Comparison of ENCODE assay signal across 17 cellular contexts in the genomic region with DNA sequence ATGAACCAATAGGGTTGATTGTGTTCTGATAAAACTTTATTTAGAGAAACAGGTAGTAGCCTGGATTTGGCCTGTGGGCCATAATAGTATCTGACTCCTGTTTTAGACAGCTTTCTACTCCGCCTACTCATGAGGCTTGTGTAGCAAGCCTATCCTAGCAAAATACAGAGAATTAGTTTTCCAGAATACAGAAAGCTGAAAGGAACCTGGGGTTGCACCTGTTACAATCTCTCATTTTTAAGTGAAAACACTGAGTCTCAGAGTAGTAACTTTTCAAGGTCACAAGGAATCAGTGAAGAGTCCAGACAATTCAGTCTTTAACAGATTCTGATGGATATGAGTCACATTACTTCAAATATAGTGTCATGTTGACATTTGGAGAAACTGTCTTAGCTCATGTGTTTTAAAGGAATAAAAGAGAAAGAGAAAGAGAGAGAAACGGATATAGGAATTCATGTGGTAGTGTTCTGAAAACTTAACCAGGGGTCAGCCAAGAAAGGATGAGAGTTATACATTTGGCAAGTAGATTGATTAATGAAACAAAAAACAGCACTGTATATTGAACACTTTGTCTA. TPM values are rescaled to one million over a fixed set of nuclear protein-coding genes. Genes with fewer than 3 reads are reported as not detected.
DNase-seq lines count a peak whose midpoint lies in the region; ATAC-seq, FAIRE-seq and TF ChIP-seq lines count a peak whose summit lies in the region.
"Had no signal": no experiment of that assay in that cellular context is flagged by ENCODE, and none has a peak within 500 bp of the region (broad histone marks: within the 10 kb centered on the region; RNA-seq: fewer than 3 reads in every experiment).

No MANE protein-coding gene starts in this region.

- peak overlapping the region; percentile 17; the same call in 1 of the 3 replicates for H2BK15ac ChIP-seq in IMR-90 (ENCODE audit: low read depth, low read length)

- H3K4me1 ChIP-seq in IMR-90 (ENCODE audit: control insufficient read depth, insufficient read depth, low read length) (peaks cover 19% of the 10 kb centered on the region), K562 (replicated peaks in 1 of 2; ENCODE audit: control insufficient read depth in 2 of 2, insufficient read depth in 2 of 2, low read length in 2 of 2) (peaks cover 0 to 4% of the 10 kb centered on the region in 2 experiments; a peak in 1 of 5 replicates), skeletal muscle satellite cell (ENCODE audit: control insufficient read depth, insufficient read depth, low read length) (peaks cover 42% of the 10 kb centered on the region), tibial nerve (peaks cover 0 to 9% (median 0%) of the 10 kb centered on the region in 4 donors)
- H3K4me1 ChIP-seq: ascending aorta, gastroesophageal sphincter had no signal

- no peaks in the 10 kb centered on the region for H4K20me1 ChIP-seq in IMR-90 (ENCODE audit: insufficient read depth, low read length)
- no peaks in the 10 kb centered on the region for H4K20me1 ChIP-seq in K562 (replicated peaks; ENCODE audit: control insufficient read depth, insufficient read depth, low read length)

- dilution Hi-C loops in IMR-90 (cut with HindIII; ENCODE audit: low sequenced_read_pairs, unreplicated experiment), result no loop called here

- peak overlapping the region; percentile 54; the same call in 1 of the 2 replicates for H3K4me2 ChIP-seq in IMR-90 (ENCODE audit: low read depth, low read length)
- no peak overlapping the region for H3K4me2 ChIP-seq in K562 (ENCODE audit: insufficient read depth, low read length)
- H3K4me2 ChIP-seq in skeletal muscle satellite cell (ENCODE audit: low read length), result peak overlapping the region; percentile 31

- WGBS in IMR-90 (ENCODE audit: extremely low coverage in 2 of 2, insufficient read length in 1 of 2), 2 experiments, result no CpG with 5 or more reads among the region's 2 CpGs
- 26% methylated on average over 2 of the region's 2 CpGs for WGBS in K562 (ENCODE audit: insufficient coverage, low coverage, missing lambda C conversion rate)
- 59 to 64% methylated on average over 2 of the region's 2 CpGs for WGBS in tibial nerve, 2 donors

- TF ChIP-seq POLR2A in IMR-90 (IDR thresholded peaks at IDR 0.05; ENCODE audit: low read depth, low read length), result no peak
- TF ChIP-seq POLR2A in K562 (conservative IDR thresholded peaks at IDR 0.05), result no peak
- no peak for TF ChIP-seq POLR2A in tibial nerve (IDR thresholded peaks at IDR 0.05)
- no peak for TF ChIP-seq POLR2A in erythroblast (IDR thresholded peaks at IDR 0.05; ENCODE audit: low read length)

- no peaks in the 10 kb centered on the region for H3K79me2 ChIP-seq in K562 (ENCODE audit: control insufficient read depth, insufficient read depth, low read length)

- no peak overlapping the region for H2AK9ac ChIP-seq in IMR-90 (replicated peaks; ENCODE audit: low read depth, low read length, poor library complexity)

- peaks cover 0 to 7% of the 10 kb centered on the region in 2 experiments; a peak in 1 of 4 replicates for H3K79me1 ChIP-seq in IMR-90 (ENCODE audit: low read depth in 1 of 2, low read length in 2 of 2)

- H2BK120ac ChIP-seq in IMR-90 (ENCODE audit: low read depth, low read length), result peak overlapping the region; percentile 23

- in situ Hi-C loops in IMR-90 (cut with MboI; ENCODE audit: low sequenced_read_pairs), result no loop called here
- in situ Hi-C loops in K562 (cut with MboI), result loop anchor here (25.0 kb wide), 1 partner anchor 1459 kb away; a partner anchor contains a TSS

- ATAC-seq in IMR-90 (ENCODE audit: low read depth), result peak; percentile 20
- ATAC-seq in K562, result no peak
- no peak for ATAC-seq in activated CD4-positive, CD25-positive, alpha-beta regulatory T cell treated with anti-CD3 and anti-CD28 coated beads, Interleukin-2, amount 50 U/mL, for 24 hours
- ATAC-seq in HG03196 (IDR thresholded peaks at IDR 0.05; ENCODE audit: unreplicated experiment), result no peak
- ATAC-seq: gastroesophageal sphincter; left cardiac atrium; stimulated activated memory B cell treated with anti-CD40 and anti-IgM and Interleukin-4, amounts not matched to agents 10 μg/mL and 1 μg/mL and 100 μg/mL, for 72 hours had no signal

- H3K18ac ChIP-seq in IMR-90 (ENCODE audit: low read depth, low read length), result no peak overlapping the region

- H3K27me3 ChIP-seq in IMR-90 (ENCODE audit: control insufficient read depth, insufficient read depth, low read length), result no peaks in the 10 kb centered on the region
- no peaks in the 10 kb centered on the region for H3K27me3 ChIP-seq in K562 (ENCODE audit: control insufficient read depth in 2 of 2, insufficient read depth in 2 of 2, low read length in 2 of 2)
- H3K27me3 ChIP-seq in skeletal muscle satellite cell (ENCODE audit: control insufficient read depth, insufficient read depth, low read length), result peaks cover 6% of the 10 kb centered on the region
- H3K27me3 ChIP-seq in tibial nerve, result no peaks in the 10 kb centered on the region
- H3K27me3 ChIP-seq: ascending aorta, gastroesophageal sphincter had no signal

- H3K23ac ChIP-seq in IMR-90 (ENCODE audit: low read depth, low read length), result no peak overlapping the region

- no peak for TF ChIP-seq CTCF in IMR-90 (conservative IDR thresholded peaks at IDR 0.05; ENCODE audit: low read depth, low read length)
- TF ChIP-seq CTCF in K562 (IDR thresholded peaks at IDR 0.05 in 2 of 3, conservative IDR thresholded peaks at IDR 0.05 in 1 of 3; ENCODE audit: insufficient read depth in 2 of 3, low read depth in 1 of 3, low read length in 3 of 3), result no peak
- TF ChIP-seq CTCF in tibial nerve (IDR thresholded peaks at IDR 0.05), result no peak

- H2AFZ ChIP-seq in IMR-90 (replicated peaks; ENCODE audit: low read length, poor library complexity) (no peak overlapping the region), K562 (ENCODE audit: low read depth, low read length) (no peak overlapping the region)

- no peak overlapping the region for H4K8ac ChIP-seq in IMR-90 (ENCODE audit: low read depth in 2 of 2, low read length in 2 of 2)

- BruUV-seq in IMR-90 (replicated peaks; lab: Mats Ljungman, UMichigan), result no TSS peak
- no TSS peak for BruUV-seq in K562 (replicated peaks; lab: Mats Ljungman, UMichigan)

- POLR2A ChIA-PET in IMR-90 (lab: Charles Lee; ENCODE audit: unreplicated experiment), result no interaction called here
- POLR2A ChIA-PET in K562 (lab: Yijun Ruan, JAX), result no interaction called here

- H3K27ac ChIP-seq in IMR-90 (ENCODE audit: insufficient read depth, low read length) (no peak overlapping the region), K562 (ENCODE audit: extremely low read depth, low read depth, low read length) (no peak overlapping the region), tibial nerve (no peak overlapping the region)
- H3K27ac ChIP-seq: ascending aorta, gastroesophageal sphincter, RWPE1 had no signal

- intact Hi-C loops in IMR-90 (cut with micrococcal nuclease), result loop anchor here (5.0 kb wide), 1 partner anchor 91 kb away; no protein-coding TSS in a partner anchor
- intact Hi-C loops in K562 (cut with micrococcal nuclease), result no loop called here

- H2AK5ac ChIP-seq in IMR-90 (ENCODE audit: low read depth, low read length), result no peak overlapping the region

- CTCF ChIA-PET in IMR-90 (lab: Yijun Ruan, JAX) (interaction anchor here (0.8 to 0.9 kb wide), 2 partner anchors 9 to 203 kb away, joined by 3 read pairs; no protein-coding TSS in a partner anchor), K562 (lab: Yijun Ruan, JAX; ENCODE audit: low intra/inter-chr PET ratio) (no interaction called here)

- H3K9ac ChIP-seq in IMR-90 (ENCODE audit: low read depth, low read length) (no peak overlapping the region), K562 (ENCODE audit: insufficient read depth in 1 of 2, low read depth in 2 of 2, low read length in 2 of 2) (no peak overlapping the region), skeletal muscle satellite cell (ENCODE audit: low read depth, low read length) (no peak overlapping the region)

- H3K4ac ChIP-seq in IMR-90 (ENCODE audit: low read depth, low read length), result no peak overlapping the region

- H3K9me3 ChIP-seq in IMR-90 (ENCODE audit: control insufficient read depth, insufficient read depth, low read length) (peaks cover 5% of the 10 kb centered on the region), K562 (replicated peaks; ENCODE audit: control insufficient read depth, insufficient read depth, low read depth, low read length) (no peaks in the 10 kb centered on the region), skeletal muscle satellite cell (replicated peaks; ENCODE audit: low read length) (no peaks in the 10 kb centered on the region), tibial nerve (peaks cover 0 to 8% (median 0%) of the 10 kb centered on the region in 4 donors)
- H3K9me3 ChIP-seq: ascending aorta had no signal

- FAIRE-seq in K562 (lab: Jason Lieb, UNC), result no peak

- peaks cover 3% of the 10 kb centered on the region; the same call in 1 of the 2 replicates for H3K9me1 ChIP-seq in IMR-90 (ENCODE audit: insufficient read depth, low read length)
- H3K9me1 ChIP-seq in K562 (ENCODE audit: control insufficient read depth, insufficient read depth, low read length), result no peaks in the 10 kb centered on the region

- H2BK20ac ChIP-seq in IMR-90 (ENCODE audit: low read depth, low read length), result 0 out of 2 replicates have a peak overlapping the region, but pooled peaks have one; percentile 2

- TF ChIP-seq EP300 in K562 (IDR thresholded peaks at IDR 0.05; ENCODE audit: low read length) (no peak), tibial nerve (IDR thresholded peaks at IDR 0.05) (no peak)

- no peak overlapping the region for H4K5ac ChIP-seq in IMR-90 (ENCODE audit: low read depth, low read length)

- DNase-seq in IMR-90 (peak; percentile 51), K562 (ENCODE audit: extremely low read depth in 1 of 4, low spot score in 3 of 4) (no peak), kidney glomerular epithelial cell (lab: John Stamatoyannopoulos, UW) (peak; percentile 72), tibial nerve (ENCODE audit: low spot score in 2 of 2) (no peak), erythroblast (lab: John Stamatoyannopoulos, UW) (no peak)
- DNase-seq: activated CD4-positive, alpha-beta memory T cell treated with anti-CD3 and anti-CD28 coated beads, Interleukin-2, amount 10 ng/mL, durations not matched to agents 7 days and 5 days; activated naive CD4-positive, alpha-beta T cell treated with anti-CD3 and anti-CD28 coated beads, Interleukin-2, amount 50 U/mL, for 16 hours; left cardiac atrium; NCI-H510A; T-helper 1 cell had no signal

- H3K14ac ChIP-seq in IMR-90 (replicated peaks; ENCODE audit: low read depth, low read length), result no peak overlapping the region

- no peak for TF ChIP-seq RAD21 in IMR-90 (IDR thresholded peaks at IDR 0.05; ENCODE audit: low read length)
- TF ChIP-seq RAD21 in K562 (CRISPR knock-in tag; conservative IDR thresholded peaks at IDR 0.05 in 1 of 2, IDR thresholded peaks at IDR 0.05 in 1 of 2), result no peak

- H3K4me3 ChIP-seq in IMR-90 (ENCODE audit: insufficient read depth, low read depth, low read length), result no peak overlapping the region
- no peak overlapping the region for H3K4me3 ChIP-seq in K562
- no peak overlapping the region for H3K4me3 ChIP-seq in skeletal muscle satellite cell (ENCODE audit: low read length)
- H3K4me3 ChIP-seq in tibial nerve, result no peak overlapping the region
- H3K4me3 ChIP-seq: ascending aorta, gastroesophageal sphincter had no signal

- peaks cover 2% of the 10 kb centered on the region; the same call in 1 of the 2 replicates for H3K36me3 ChIP-seq in IMR-90 (ENCODE audit: control insufficient read depth, insufficient read depth, low read length)
- H3K36me3 ChIP-seq in K562 (ENCODE audit: control insufficient read depth, insufficient read depth, low read length), result no peaks in the 10 kb centered on the region
- no peaks in the 10 kb centered on the region for H3K36me3 ChIP-seq in skeletal muscle satellite cell (ENCODE audit: insufficient read depth, low read length)
- H3K36me3 ChIP-seq in tibial nerve, result no peaks in the 10 kb centered on the region
- H3K36me3 ChIP-seq: ascending aorta, gastroesophageal sphincter had no signal

- no peak overlapping the region for H3K56ac ChIP-seq in IMR-90 (ENCODE audit: extremely low read depth, insufficient read depth, low read length)

- no peak overlapping the region for H2BK5ac ChIP-seq in IMR-90 (ENCODE audit: low read depth, low read length, poor library complexity, severe bottlenecking)

- no peak overlapping the region; the same call in 1 of the 2 replicates for H4K91ac ChIP-seq in IMR-90 (ENCODE audit: insufficient read depth, low read depth, low read length)

RNA-seq across cellular contexts. Expression of a gene that starts 17.0 kb away (rescaled TPM):
- total RNA-seq in IMR-90 (2012; rRNA removed) (2.8 and 3.8 TPM in 2 replicates), K562 (2014; rRNA removed) (3.3 and 5.9 TPM in 2 replicates), K562 (2014; rRNA removed; fragmentation: Illumina TruSeq; extraction: Trizol) (5.2 and 5.6 TPM in 2 replicates), K562 (2015; rRNA removed; fragmentation: Illumina TruSeq; extraction: Trizol) (5.0 and 5.2 TPM in 2 replicates), K562 (2021) (5.2 and 6.1 TPM in 2 replicates), tibial nerve (1 to 10 TPM; 3.6 to 7.8 (median 6.0) TPM)
- polyA plus RNA-seq in IMR-90 (2012; rRNA removed) (1.3 and 1.8 TPM in 2 replicates), K562 (2011; rRNA removed) (2.4 and 3.8 TPM in 2 replicates), K562 (2014; fragmentation: Illumina TruSeq; extraction: Trizol) (3.6 and 5.0 TPM in 2 replicates), K562 (2014; fragmentation: Nextera tagmentation; extraction: Ambion mirVana) (1 to 10 TPM in 1 of 2 experiments, under 1 TPM in 1; 0.93 to 2.6 TPM), K562 (2014; rRNA removed) (3.0 and 4.8 TPM in 2 replicates)
- 0.56 and 0.70 TPM in 2 replicates for polyA plus RNA-seq in IMR-90 (2012; cell fraction: cytosol; rRNA removed)
- polyA plus RNA-seq in IMR-90 (2012; cell fraction: nucleus; rRNA removed; ENCODE audit: low replicate concordance), result 0.33 and 3.3 TPM in 2 replicates
- total RNA-seq in K562 (2011; cell fraction: chromatin; rRNA removed; ENCODE audit: low replicate concordance), result 3.6 and 12.9 TPM in 2 replicates
- total RNA-seq in K562 (2011; cell fraction: nucleolus; rRNA removed), result 1.3 and 3.6 TPM in 2 replicates
- 4.0 and 8.0 TPM in 2 replicates for total RNA-seq in K562 (2011; cell fraction: nucleoplasm; rRNA removed)
- polyA plus RNA-seq in K562 (2011; cell fraction: cytosol; rRNA removed), result 0.43 and 1.1 TPM in 2 replicates
- 2.5 and 2.6 TPM in 2 replicates for polyA plus RNA-seq in K562 (2011; cell fraction: nucleus; rRNA removed)
- 2.9 and 6.2 TPM in 2 replicates for polyA plus RNA-seq in K562 (2012)
- 5.0 and 5.8 TPM in 2 replicates for polyA minus RNA-seq in K562 (2011; rRNA and poly(A)+ RNA removed)
- 1.5 TPM in 2 replicates for polyA minus RNA-seq in K562 (2011; cell fraction: cytosol; rRNA and poly(A)+ RNA removed)
- 2.3 and 4.6 TPM in 2 replicates for polyA minus RNA-seq in K562 (2011; cell fraction: nucleus; rRNA and poly(A)+ RNA removed)
- total RNA-seq in skeletal muscle satellite cell (2012; rRNA removed), result 1.5 and 2.6 TPM in 2 replicates
- total RNA-seq: activated CD4-positive, alpha-beta memory T cell treated with anti-CD3 and anti-CD28 coated beads, Interleukin-2, amount 10 ng/mL, durations not matched to agents 7 days and 5 days had no signal

Comparison
In these comparisons a context has a peak if more than half of its experiments do, and no peak if none do; other contexts are left out.
1. DNase-seq: peak in IMR-90 (single experiment) and kidney glomerular epithelial cell (single experiment); none in K562 (0 of 4), tibial nerve (0 of 2) and erythroblast (0 of 2).